Comparison of ENCODE assay signal across 8 cellular contexts in genomic region chr16:85330694-85331188, GRCh38.
DNase-seq lines count a peak whose midpoint lies in the region; ATAC-seq, FAIRE-seq and TF ChIP-seq lines count a peak whose summit lies in the region.

No MANE protein-coding gene starts in this region.

- TF ChIP-seq EP300 in H1 (IDR thresholded peaks at IDR 0.05; ENCODE audit: borderline replicate concordance in 1 of 2, low read depth in 2 of 2, low read length in 2 of 2) = no peak

- H3K27me3 ChIP-seq in Panc1 (ENCODE audit: control insufficient read depth, insufficient read depth, low read length) (no peaks in the 10 kb centered on the region), H1 (replicated peaks in 1 of 4; ENCODE audit: control insufficient read depth in 3 of 4, extremely low read depth in 1 of 4, insufficient read depth in 3 of 4, low read length in 3 of 4) (peaks cover 26 to 56% (median 47%) of the 10 kb centered on the region in 4 experiments)

- H3K79me1 ChIP-seq in H1 (ENCODE audit: low read depth, low read length) = no peaks in the 10 kb centered on the region; the same call in 1 of the 2 replicates

- CTCF ChIA-PET in Panc1 (lab: Charles Lee) = interaction anchor here (0.8 to 1.5 kb wide), 4 partner anchors 9 to 283 kb away, joined by 3 to 11 read pairs (median 6); partner anchors contain the start of gene GSE1
- CTCF ChIA-PET in H1 (lab: Charles Lee; ENCODE audit: partially characterized antibody) = interaction anchor here (0.6 to 2.2 kb wide), 28 partner anchors 8 to 1121 kb away, joined by 3 to 18 read pairs (median 4); no protein-coding TSS in a partner anchor

- peaks cover 14 to 23% of the 10 kb centered on the region in 2 experiments for H4K20me1 ChIP-seq in H1 (replicated peaks in 1 of 2; ENCODE audit: control insufficient read depth in 1 of 2, insufficient read depth in 2 of 2, low read length in 2 of 2)

- H3K4me3 Mint-ChIP-seq in HFFc6 (no peak overlapping the region), naive B cell (no peak overlapping the region)

- no peak for TF ChIP-seq POLR2A in H1 (IDR thresholded peaks at IDR 0.05; ENCODE audit: control extremely low read depth in 1 of 2, low read depth in 2 of 2, low read length in 2 of 2)

- no peak overlapping the region for H2BK120ac ChIP-seq in H1 (replicated peaks; ENCODE audit: low read depth, low read length)

- H3K9me3 ChIP-seq in Panc1 (ENCODE audit: control insufficient read depth, insufficient read depth, low read depth, low read length) = no peaks in the 10 kb centered on the region
- H3K9me3 ChIP-seq in H1 (ENCODE audit: insufficient read depth in 2 of 2, low read depth in 1 of 2, low read length in 1 of 2) = peaks cover 0 to 8% of the 10 kb centered on the region in 2 experiments; a peak in 1 of 4 replicates

- TF ChIP-seq RAD21 in H1 (IDR thresholded peaks at IDR 0.05 in 1 of 2, conservative IDR thresholded peaks at IDR 0.05 in 1 of 2; ENCODE audit: low read depth in 2 of 2, low read length in 2 of 2) = peak; percentile 24 to 40

- H2BK5ac ChIP-seq in H1 (ENCODE audit: low read depth, low read length) = no peak overlapping the region

- WGBS in H1 (ENCODE audit: extremely low coverage in 1 of 2, insufficient coverage in 1 of 2, insufficient read length in 1 of 2, insufficient replicate concordance in 2 of 2, low coverage in 1 of 2, low lambda C conversion rate in 2 of 2, missing lambda C conversion rate in 1 of 2), 2 experiments = 12% methylated on average over 6 of the region's 6 CpGs; no CpG with 5 or more reads in 1 of the 2 experiments

- in situ Hi-C loops in Panc1 (cut with HindIII; ENCODE audit: low pct_unique_long_range_greater_than_20kb, low sequenced_read_pairs) = no loop called here

- no peak overlapping the region for H4K5ac ChIP-seq in H1 (ENCODE audit: insufficient read length, low read depth, low read length)

- H3K4me3 ChIP-seq in Panc1 (ENCODE audit: low read depth in 2 of 2, low read length in 2 of 2) = peak overlapping the region; percentile 5; a peak in 3 of 4 replicates
- H3K4me3 ChIP-seq in H1 (ENCODE audit: extremely low read depth in 1 of 4, insufficient read depth in 2 of 4, low read depth in 3 of 4, low read length in 4 of 4) = peak overlapping the region in 2 of 4 experiments; percentile 32 to 36; a peak in 3 of 8 replicates

- ATAC-seq in Panc1 (peak; percentile 80), naive B cell (ENCODE audit: low read depth in 2 of 2) (peak; percentile 63 to 78), GM18858 (IDR thresholded peaks at IDR 0.05; ENCODE audit: unreplicated experiment) (no peak)

- H3K23ac ChIP-seq in H1 (ENCODE audit: insufficient read length) = no peak overlapping the region

- no TSS peak for BruUV-seq in Panc1 (replicated peaks; lab: Mats Ljungman, UMichigan)

- H2AK5ac ChIP-seq in H1 (ENCODE audit: low read depth, low read length) = no peak overlapping the region

- peak; percentile 97 for FAIRE-seq in H1 (lab: Jason Lieb, UNC)

- H3K4me1 ChIP-seq in Panc1 (ENCODE audit: control insufficient read depth, insufficient read depth, low read length) (peaks cover 46% of the 10 kb centered on the region), H1 (replicated peaks in 1 of 4; ENCODE audit: control insufficient read depth in 3 of 4, insufficient read depth in 4 of 4, low read length in 3 of 4) (peaks cover 4 to 51% (median 42%) of the 10 kb centered on the region in 4 experiments)

- H3K4me1 Mint-ChIP-seq in HFFc6 (ENCODE audit: low read depth) (peaks cover 30% of the 10 kb centered on the region), naive B cell (peaks cover 20 to 53% (median 41%) of the 10 kb centered on the region in 3 donors)

- peak; percentile 53 for DNase-seq in NCI-H1436 (lab: John Stamatoyannopoulos, UW)
- DNase-seq in NCI-H1436 treated with DMSO at 0.1 percent for 48 hours (lab: John Stamatoyannopoulos, UW) = no peak
- DNase-seq in HFFc6 = peak; percentile 80
- peak; percentile 41 for DNase-seq in Panc1 (ENCODE audit: low read depth, low spot score)
- DNase-seq in H1 (ENCODE audit: low read depth in 1 of 2, low spot score in 2 of 2) = no peak
- DNase-seq in naive B cell = peak; percentile 43
- DNase-seq in NK-92 (lab: John Stamatoyannopoulos, UW; ENCODE audit: unreplicated experiment) = no peak

- 0 out of 2 replicates have a peak overlapping the region, but pooled peaks have one; percentile 39 for H2BK12ac ChIP-seq in H1 (ENCODE audit: low read depth, low read length)

- no peak overlapping the region for H2BK15ac ChIP-seq in H1 (ENCODE audit: low read length)

- H3K9ac ChIP-seq in H1 (replicated peaks in 1 of 4; ENCODE audit: extremely low read depth in 1 of 4, low read depth in 3 of 4, low read length in 3 of 4) = no peak overlapping the region

- intact Hi-C loops in Panc1 (cut with micrococcal nuclease; ENCODE audit: unreplicated experiment) = no loop called here

- H3K14ac ChIP-seq in H1 (ENCODE audit: insufficient read length) = no peak overlapping the region

- H3K23me2 ChIP-seq in H1 (ENCODE audit: low read depth, low read length) = no peaks in the 10 kb centered on the region; the same call in 1 of the 2 replicates

- no peaks in the 10 kb centered on the region for H3K79me2 ChIP-seq in H1 (ENCODE audit: control insufficient read depth in 1 of 2, insufficient read depth in 2 of 2, low read length in 2 of 2)

- TF ChIP-seq CTCF in HFFc6 (IDR thresholded peaks at IDR 0.05) (peak; percentile 80), Panc1 (IDR thresholded peaks at IDR 0.05) (no peak; the same call in 1 of the 2 replicates), H1 (IDR thresholded peaks at IDR 0.05; ENCODE audit: control extremely low read depth in 1 of 3, insufficient read depth in 1 of 3, low read depth in 1 of 3, low read length in 3 of 3) (peak in 2 of 3 experiments; percentile 59 to 74; a peak in 3 of 4 replicates)

- H3K27ac Mint-ChIP-seq in HFFc6 (peak overlapping the region; percentile 28), naive B cell (peak overlapping the region in 1 of 6 donors; percentile 4)

- H2BK20ac ChIP-seq in H1 (ENCODE audit: low read length) = no peak overlapping the region

- H3K27me3 Mint-ChIP-seq in HFFc6 (ENCODE audit: insufficient read depth) (peaks cover 5% of the 10 kb centered on the region), naive B cell (peaks cover 31 to 77% (median 57%) of the 10 kb centered on the region in 3 donors)

- H4K8ac ChIP-seq in H1 (ENCODE audit: extremely low read depth, insufficient read depth, low read length) = no peak overlapping the region

- H3K27ac ChIP-seq in Panc1 (ENCODE audit: low read length) (peak overlapping the region; percentile 94), H1 (ENCODE audit: low read depth, low read length) (no peak overlapping the region)

- H3K56ac ChIP-seq in H1 (replicated peaks; ENCODE audit: insufficient read length, low read depth, low read length) = no peak overlapping the region

- H3K9me3 Mint-ChIP-seq in HFFc6 = no peaks in the 10 kb centered on the region
- H3K9me3 Mint-ChIP-seq in naive B cell = peaks cover 0 to 1% (median 0%) of the 10 kb centered on the region in 7 donors

- H3K36me3 ChIP-seq in Panc1 (ENCODE audit: control insufficient read depth, insufficient read depth, low read length) (no peaks in the 10 kb centered on the region), H1 (ENCODE audit: control insufficient read depth in 2 of 4, insufficient read depth in 4 of 4, low read length in 3 of 4) (no peaks in the 10 kb centered on the region)

- peak overlapping the region; percentile 63 to 69 for H3K4me2 ChIP-seq in H1 (ENCODE audit: insufficient read depth in 1 of 2, low read depth in 2 of 2, low read length in 2 of 2)

- H4K91ac ChIP-seq in H1 (replicated peaks; ENCODE audit: insufficient read length, low read length) = no peak overlapping the region

- H3K18ac ChIP-seq in H1 (ENCODE audit: extremely low read depth, low read length) = peak overlapping the region; percentile 52; the same call in 1 of the 2 replicates

- POLR2A ChIA-PET in Panc1 (lab: Charles Lee) = no interaction called here
- POLR2A ChIA-PET in H1 (lab: Charles Lee; ENCODE audit: partially characterized antibody) = interaction anchor here (0.6 to 1.3 kb wide), 3 partner anchors 27 to 53 kb away, joined by 3 to 4 read pairs (median 3); no protein-coding TSS in a partner anchor

- 0 out of 2 replicates have a peak, but pooled peaks cover 6% of the 10 kb centered on the region for H3K36me3 Mint-ChIP-seq in HFFc6 (ENCODE audit: low read depth)
- H3K36me3 Mint-ChIP-seq in naive B cell = no peaks in the 10 kb centered on the region

- H2AFZ ChIP-seq in H1 (ENCODE audit: low read length) = no peak overlapping the region

- H3K4ac ChIP-seq in H1 (replicated peaks; ENCODE audit: insufficient read length, low read depth, low read length) = no peak overlapping the region

TF ChIP-seq in H1, 55 proteins besides CTCF, POLR2A, EP300 and RAD21 (continues in another document):
- no peak for TF ChIP-seq BCL11A (IDR thresholded peaks at IDR 0.05; ENCODE audit: low read depth in 2 of 2, low read length in 2 of 2)
- no peak for TF ChIP-seq ASH2L (IDR thresholded peaks at IDR 0.05; ENCODE audit: low read length)
- TF ChIP-seq MAX (IDR thresholded peaks at IDR 0.05) = peak; percentile 77
- 0 out of 2 replicates have a peak, but pooled peaks have one; percentile 26 for TF ChIP-seq BACH1 (IDR thresholded peaks at IDR 0.05; ENCODE audit: low read length)
- peak; percentile 34; the same call in 1 of the 2 replicates for TF ChIP-seq TAF1 (IDR thresholded peaks at IDR 0.05; ENCODE audit: low read depth, low read length)
- no peak for TF ChIP-seq TBP (IDR thresholded peaks at IDR 0.05; ENCODE audit: low read depth, low read length)
- peak; percentile 57 for TF ChIP-seq NANOG (IDR thresholded peaks at IDR 0.05; ENCODE audit: insufficient read depth, low read depth, low read length, poor library complexity, severe bottlenecking)
- no peak for TF ChIP-seq BRCA1 (IDR thresholded peaks at IDR 0.05; ENCODE audit: low read depth, low read length)
- TF ChIP-seq TEAD4 (IDR thresholded peaks at IDR 0.05; ENCODE audit: low read depth, low read length) = 0 out of 2 replicates have a peak, but pooled peaks have one; percentile 14
- TF ChIP-seq GABPA (IDR thresholded peaks at IDR 0.05; ENCODE audit: borderline replicate concordance, insufficient read depth, low read length) = no peak
- no peak for TF ChIP-seq KDM1A (IDR thresholded peaks at IDR 0.05; ENCODE audit: borderline replicate concordance, low read length)
- TF ChIP-seq CREB1 (IDR thresholded peaks at IDR 0.05) = no peak
- TF ChIP-seq CEBPB (IDR thresholded peaks at IDR 0.05; ENCODE audit: low read depth, low read length) = no peak
- no peak for TF ChIP-seq CBX8 (IDR thresholded peaks at IDR 0.05; ENCODE audit: borderline replicate concordance, low read depth, low read length)
- TF ChIP-seq POU5F1 (IDR thresholded peaks at IDR 0.05; ENCODE audit: low read depth, low read length) = no peak
- peak; percentile 56 to 76; a peak in 1 of 4 replicates for TF ChIP-seq SIN3A (conservative IDR thresholded peaks at IDR 0.05 in 1 of 2, IDR thresholded peaks at IDR 0.05 in 1 of 2; ENCODE audit: low read depth in 1 of 2, low read length in 2 of 2)
- no peak for TF ChIP-seq CHD2 (IDR thresholded peaks at IDR 0.05; ENCODE audit: low read length)

Comparison
In these comparisons a context has a peak if more than half of its experiments do, and no peak if none do; other contexts are left out.
1. DNase-seq: peak in NCI-H1436 (single experiment), HFFc6 (single experiment), Panc1 (single experiment) and naive B cell (single experiment); none in NCI-H1436 treated with DMSO at 0.1 percent for 48 hours (single experiment), H1 (0 of 2) and NK-92 (single experiment).